In the genomic region with DNA sequence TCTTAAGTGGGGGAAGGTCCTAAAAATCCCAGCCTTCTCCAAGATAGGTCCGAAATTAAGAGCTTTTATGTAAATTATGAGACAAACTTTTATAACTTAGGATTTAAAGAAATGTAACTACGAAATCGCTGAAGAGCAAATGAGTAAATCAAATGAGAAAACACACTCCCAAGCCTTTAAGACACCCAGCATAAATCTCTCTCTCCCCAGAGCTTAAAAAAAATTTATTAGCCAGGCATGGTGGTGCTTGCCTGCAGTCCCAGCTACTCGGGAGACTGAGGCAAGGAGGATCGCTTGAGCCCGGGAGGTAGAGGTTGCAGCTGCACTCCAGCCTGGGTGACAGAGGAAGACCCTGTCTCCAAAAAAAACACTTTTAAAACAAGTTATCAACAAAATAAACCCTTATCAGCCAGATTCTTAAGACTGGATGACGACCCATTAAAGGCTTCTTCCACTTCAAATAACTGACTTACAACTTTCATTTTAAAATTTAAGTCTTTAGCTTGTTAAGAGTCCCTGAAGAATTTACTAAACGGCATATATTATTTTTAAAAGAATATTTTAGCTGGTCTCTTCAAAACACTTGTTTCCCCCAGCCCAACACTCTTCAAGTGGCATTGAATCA, we compare ENCODE assay signal across 8 cellular contexts. TPM values are rescaled to one million over a fixed set of nuclear protein-coding genes. Genes with fewer than 3 reads are reported as not detected.
DNase-seq lines count a peak whose midpoint lies in the region; ATAC-seq, FAIRE-seq and TF ChIP-seq lines count a peak whose summit lies in the region.

No MANE protein-coding gene starts in this region.

- CTCF ChIA-PET in activated naive CD4-positive, alpha-beta T cell treated with anti-CD3 and anti-CD28 coated beads for 36 hours (lab: Charles Lee), result interaction anchor here (0.6 to 1.4 kb wide), 2 partner anchors 49 to 376 kb away, joined by 3 to 5 read pairs; no protein-coding TSS in a partner anchor
- CTCF ChIA-PET in GM12878 (lab: Yijun Ruan, JAX), result interaction anchor here (0.5 to 6.1 kb wide), 14 partner anchors 12 to 314 kb away, joined by 3 to 58 read pairs (median 4); a partner anchor contains a TSS

- in situ Hi-C loops in GM12878 (cut with MboI), result no loop called here

- intact Hi-C loops in activated naive CD4-positive, alpha-beta T cell treated with anti-CD3 and anti-CD28 coated beads for 36 hours (cut with micrococcal nuclease), result loop anchor here (1.0 to 10.0 kb wide), 9 partner anchors 9 to 1160 kb away; a partner anchor contains a TSS
- intact Hi-C loops in GM12878 (cut with micrococcal nuclease; ENCODE audit: unreplicated experiment), result loop anchor here (2.0 to 5.0 kb wide), 4 partner anchors 56 to 568 kb away; a partner anchor contains a TSS
- intact Hi-C loops in lower lobe of right lung (cut with DNase I), result no loop called here
- intact Hi-C loops in left colon (cut with DNase I, micrococcal nuclease), result loop anchor here in 1 of 2 donors (10.0 kb wide), 1 partner anchor 50 kb away; a partner anchor contains a TSS

- no peaks in the 10 kb centered on the region for H3K9me3 ChIP-seq in GM12878 (replicated peaks; ENCODE audit: control insufficient read depth, insufficient read depth, low read length)
- H3K9me3 ChIP-seq in lower lobe of right lung, result no peaks in the 10 kb centered on the region
- no peaks in the 10 kb centered on the region for H3K9me3 ChIP-seq in upper lobe of left lung

- no peaks in the 10 kb centered on the region for H3K27me3 Mint-ChIP-seq in activated naive CD4-positive, alpha-beta T cell treated with anti-CD3 and anti-CD28 coated beads for 36 hours (ENCODE audit: low read depth)

- WGBS in GM12878 (ENCODE audit: insufficient coverage, insufficient replicate concordance, low lambda C conversion rate, missing lambda C conversion rate), result 1% methylated on average over 8 of the region's 8 CpGs
- 26 to 27% methylated on average over 8 of the region's 8 CpGs for WGBS in upper lobe of left lung, 2 donors

- RAD21 ChIA-PET in GM12878 (lab: Charles Lee; ENCODE audit: unreplicated experiment), result interaction anchor here (0.9 to 9.0 kb wide), 10 partner anchors 9 to 72 kb away, joined by 3 to 176 read pairs (median 4); a partner anchor contains a TSS

- H3K9me3 Mint-ChIP-seq in activated naive CD4-positive, alpha-beta T cell treated with anti-CD3 and anti-CD28 coated beads for 36 hours, result peaks cover 1% of the 10 kb centered on the region

- FAIRE-seq in GM12878 (lab: Jason Lieb, UNC) (no peak), RCC 7860 (lab: Jason Lieb, UNC) (no peak)

- H3K4me1 ChIP-seq in GM12878 (ENCODE audit: control insufficient read depth, insufficient read depth, low read length), result peaks cover 18% of the 10 kb centered on the region
- H3K4me1 ChIP-seq in lower lobe of right lung, result peaks cover 68% of the 10 kb centered on the region
- H3K4me1 ChIP-seq in upper lobe of left lung, result peaks cover 41 to 68% (median 50%) of the 10 kb centered on the region in 4 donors

- peak overlapping the region; percentile 43 for H3K9ac ChIP-seq in GM12878 (ENCODE audit: control insufficient read depth, insufficient read depth, low read length)

- TF ChIP-seq EP300 in GM12878 (IDR thresholded peaks at IDR 0.05; ENCODE audit: borderline replicate concordance in 1 of 2, control insufficient read depth in 1 of 2, low read depth in 2 of 2, low read length in 2 of 2) (no peak), upper lobe of left lung (IDR thresholded peaks at IDR 0.05) (no peak)

- H3K4me3 Mint-ChIP-seq in activated naive CD4-positive, alpha-beta T cell treated with anti-CD3 and anti-CD28 coated beads for 36 hours, result peak overlapping the region; percentile 90

- H3K27ac ChIP-seq in GM12878 (ENCODE audit: control insufficient read depth, insufficient read depth), result peak overlapping the region; percentile 85
- peak overlapping the region; percentile 69 for H3K27ac ChIP-seq in lower lobe of right lung
- H3K27ac ChIP-seq in upper lobe of left lung, result peak overlapping the region; percentile 26 to 100 (median 53)

- peaks cover 46% of the 10 kb centered on the region for H3K4me1 Mint-ChIP-seq in activated naive CD4-positive, alpha-beta T cell treated with anti-CD3 and anti-CD28 coated beads for 36 hours (ENCODE audit: low read depth)

- H3K36me3 Mint-ChIP-seq in activated naive CD4-positive, alpha-beta T cell treated with anti-CD3 and anti-CD28 coated beads for 36 hours (ENCODE audit: low read depth), result peaks cover 51% of the 10 kb centered on the region

- TSS peak; percentile 33 for BruUV-seq in GM12878 (replicated peaks; lab: Mats Ljungman, UMichigan)

- H2AFZ ChIP-seq in GM12878 (ENCODE audit: control insufficient read depth, low read depth, low read length), result no peak overlapping the region

- TF ChIP-seq POLR2A in GM12878 (IDR thresholded peaks at IDR 0.05; ENCODE audit: low read depth, low read length) (no peak), upper lobe of left lung (IDR thresholded peaks at IDR 0.05) (no peak)

- H3K4me3 ChIP-seq in GM12878, result peak overlapping the region; percentile 90
- peak overlapping the region; percentile 99 for H3K4me3 ChIP-seq in lower lobe of right lung
- H3K4me3 ChIP-seq in upper lobe of left lung, result peak overlapping the region in 3 of 4 donors; percentile 11 to 89 (median 84)

- peak overlapping the region; percentile 63 for H3K4me2 ChIP-seq in GM12878 (ENCODE audit: control insufficient read depth, insufficient read depth)

- TF ChIP-seq RAD21 in GM12878 (IDR thresholded peaks at IDR 0.05; ENCODE audit: insufficient read depth, low read depth, low read length), result no peak

- DNase-seq in activated naive CD4-positive, alpha-beta T cell treated with anti-CD3 and anti-CD28 coated beads for 36 hours, result no peak
- DNase-seq in activated naive CD4-positive, alpha-beta T cell (lab: John Stamatoyannopoulos, UW), result no peak
- no peak for DNase-seq in GM12878 (ENCODE audit: low read depth, low spot score)
- DNase-seq in lower lobe of right lung, result no peak
- DNase-seq in upper lobe of left lung, result no peak
- DNase-seq in RCC 7860 (ENCODE audit: low spot score), result no peak
- DNase-seq in left colon, result no peak

- SMC1A ChIA-PET in GM12878 (lab: Charles Lee; ENCODE audit: uncharacterized antibody, unreplicated experiment), result interaction anchor here (0.7 to 3.4 kb wide), 14 partner anchors 11 to 426 kb away, joined by 3 to 28 read pairs (median 6); a partner anchor contains a TSS

- H4K20me1 ChIP-seq in GM12878 (ENCODE audit: control insufficient read depth, insufficient read depth), result peaks cover 7% of the 10 kb centered on the region

- TF ChIP-seq CTCF in GM12878 (IDR thresholded peaks at IDR 0.05 in 2 of 3, conservative IDR thresholded peaks at IDR 0.05 in 1 of 3; ENCODE audit: control insufficient read depth in 2 of 3, extremely low read depth in 1 of 3, insufficient read depth in 1 of 3, low read depth in 3 of 3, low read length in 3 of 3), result no peak
- no peak for TF ChIP-seq CTCF in lower lobe of right lung (IDR thresholded peaks at IDR 0.05)
- TF ChIP-seq CTCF in upper lobe of left lung (IDR thresholded peaks at IDR 0.05), result no peak

- H3K36me3 ChIP-seq in GM12878 (ENCODE audit: control insufficient read depth in 2 of 2, insufficient read depth in 2 of 2, low read length in 1 of 2) (peaks cover 3 to 15% of the 10 kb centered on the region in 2 experiments), lower lobe of right lung (peaks cover 14% of the 10 kb centered on the region), upper lobe of left lung (peaks cover 0 to 26% (median 4%) of the 10 kb centered on the region in 4 donors)

- ATAC-seq in GM12878 (no peak), lower lobe of right lung (no peak), upper lobe of left lung (ENCODE audit: low FRiP score in 2 of 2) (no peak), HG02970 (IDR thresholded peaks at IDR 0.05; ENCODE audit: low FRiP score, unreplicated experiment) (no peak), left colon (no peak)

- peaks cover 86% of the 10 kb centered on the region for H3K79me2 ChIP-seq in GM12878 (ENCODE audit: control insufficient read depth, insufficient read depth, low read length)

- no peaks in the 10 kb centered on the region for H3K27me3 ChIP-seq in GM12878 (replicated peaks in 1 of 2; ENCODE audit: control insufficient read depth in 2 of 2, insufficient read depth in 2 of 2, low read length in 1 of 2)
- no peaks in the 10 kb centered on the region for H3K27me3 ChIP-seq in lower lobe of right lung (ENCODE audit: low read depth)
- H3K27me3 ChIP-seq in upper lobe of left lung, result no peaks in the 10 kb centered on the region

- POLR2A ChIA-PET in GM12878 (lab: Charles Lee), result interaction anchor here (0.6 to 8.8 kb wide), 20 partner anchors 10 to 427 kb away, joined by 3 to 155 read pairs (median 5); a partner anchor contains a TSS

- peak overlapping the region; percentile 99 for H3K27ac Mint-ChIP-seq in activated naive CD4-positive, alpha-beta T cell treated with anti-CD3 and anti-CD28 coated beads for 36 hours

RNA-seq across cellular contexts. Expression of a gene that starts 3.2 kb away (rescaled TPM):
- total RNA-seq in activated naive CD4-positive, alpha-beta T cell treated with anti-CD3 and anti-CD28 coated beads for 36 hours, result 100 to 1,000 TPM; 289 to 293 TPM
- 55.1 and 58.8 TPM in 2 replicates for total RNA-seq in GM12878 (2013; cell fraction: nucleolus; rRNA removed)
- total RNA-seq in GM12878 (2014; rRNA removed), result 128 and 136 TPM in 2 replicates
- total RNA-seq in GM12878 (2014; rRNA removed; fragmentation: Illumina TruSeq; extraction: Trizol), result 160 and 164 TPM in 2 replicates
- 262 and 263 TPM in 2 replicates for total RNA-seq in GM12878 (2021)
- polyA plus RNA-seq in GM12878 (2011; ENCODE audit: low read depth), result 117 TPM
- 143 and 208 TPM in 2 replicates for polyA plus RNA-seq in GM12878 (2011; rRNA removed)
- polyA plus RNA-seq in GM12878 (2011; cell fraction: cytosol; rRNA removed), result 50.8 and 55.0 TPM in 2 replicates
- 69.1 and 79.0 TPM in 2 replicates for polyA plus RNA-seq in GM12878 (2011; cell fraction: nucleus; rRNA removed)
- 183 and 246 TPM in 2 replicates for polyA plus RNA-seq in GM12878 (2012)
- 317 and 356 TPM in 2 replicates for polyA plus RNA-seq in GM12878 (2014; fragmentation: Illumina TruSeq; extraction: Trizol)
- 100 to 1,000 TPM; 117 to 186 TPM for polyA plus RNA-seq in GM12878 (2014; fragmentation: Nextera tagmentation; extraction: Ambion mirVana)
- 135 and 154 TPM in 2 replicates for polyA plus RNA-seq in GM12878 (2014; rRNA removed)
- 100 to 1,000 TPM; 509 to 520 TPM for polyA plus RNA-seq in GM12878 (2016; fragmentation: Nextera tagmentation; extraction: Ambion mirVana)
- 47.4 and 60.2 TPM in 2 replicates for polyA minus RNA-seq in GM12878 (2011; rRNA and poly(A)+ RNA removed)
- 74.6 and 80.4 TPM in 2 replicates for polyA minus RNA-seq in GM12878 (2011; cell fraction: cytosol; rRNA and poly(A)+ RNA removed)
- 26.0 and 48.0 TPM in 2 replicates for polyA minus RNA-seq in GM12878 (2011; cell fraction: nucleus; rRNA and poly(A)+ RNA removed)
- total RNA-seq in lower lobe of right lung, result 198 TPM
- 100 to 1,000 TPM in 3 of 6 donors, 10 to 100 TPM in 3; 41.9 to 156 (median 105) TPM for total RNA-seq in upper lobe of left lung
- 100 to 1,000 TPM; 149 to 160 TPM for total RNA-seq in left colon

RNA-seq across cellular contexts. Expression of a gene that starts 39.1 kb away (rescaled TPM):
- total RNA-seq in activated naive CD4-positive, alpha-beta T cell treated with anti-CD3 and anti-CD28 coated beads for 36 hours, result 100 to 1,000 TPM; 854 to 863 TPM
- total RNA-seq in GM12878 (2013; cell fraction: nucleolus; rRNA removed), result 176 and 185 TPM in 2 replicates
- 783 and 784 TPM in 2 replicates for total RNA-seq in GM12878 (2014; rRNA removed)
- 665 and 686 TPM in 2 replicates for total RNA-seq in GM12878 (2014; rRNA removed; fragmentation: Illumina TruSeq; extraction: Trizol)
- total RNA-seq in GM12878 (2021), result 885 and 921 TPM in 2 replicates
- polyA plus RNA-seq in GM12878 (2011; ENCODE audit: low read depth), result 553 TPM
- polyA plus RNA-seq in GM12878 (2011; rRNA removed), result 1,766 and 1,795 TPM in 2 replicates
- 1,406 and 1,613 TPM in 2 replicates for polyA plus RNA-seq in GM12878 (2011; cell fraction: cytosol; rRNA removed)
- 1,140 and 1,200 TPM in 2 replicates for polyA plus RNA-seq in GM12878 (2011; cell fraction: nucleus; rRNA removed)
- polyA plus RNA-seq in GM12878 (2012), result 560 and 690 TPM in 2 replicates
- polyA plus RNA-seq in GM12878 (2014; fragmentation: Illumina TruSeq; extraction: Trizol), result 1,076 and 1,335 TPM in 2 replicates
- 1,000 to 10,000 TPM in 1 of 2 experiments, 100 to 1,000 TPM in 1; 671 to 1,479 TPM for polyA plus RNA-seq in GM12878 (2014; fragmentation: Nextera tagmentation; extraction: Ambion mirVana)
- polyA plus RNA-seq in GM12878 (2014; rRNA removed), result 985 and 1,003 TPM in 2 replicates
- 1,000 to 10,000 TPM; 1,765 to 1,908 TPM for polyA plus RNA-seq in GM12878 (2016; fragmentation: Nextera tagmentation; extraction: Ambion mirVana)
- 1,399 and 1,431 TPM in 2 replicates for polyA minus RNA-seq in GM12878 (2011; rRNA and poly(A)+ RNA removed)
- polyA minus RNA-seq in GM12878 (2011; cell fraction: cytosol; rRNA and poly(A)+ RNA removed), result 364 and 420 TPM in 2 replicates
- polyA minus RNA-seq in GM12878 (2011; cell fraction: nucleus; rRNA and poly(A)+ RNA removed), result 154 and 175 TPM in 2 replicates
- 319 TPM for total RNA-seq in lower lobe of right lung
- total RNA-seq in upper lobe of left lung, result 100 to 1,000 TPM; 245 to 404 (median 317) TPM
- 1,000 to 10,000 TPM; 1,197 to 1,516 TPM for total RNA-seq in left colon

RNA-seq across cellular contexts. Expression of a gene that starts 40.2 kb away (rescaled TPM):
- total RNA-seq in activated naive CD4-positive, alpha-beta T cell treated with anti-CD3 and anti-CD28 coated beads for 36 hours, result 1,000 to 10,000 TPM; 1,279 to 1,321 TPM
- 193 and 207 TPM in 2 replicates for total RNA-seq in GM12878 (2013; cell fraction: nucleolus; rRNA removed)
- total RNA-seq in GM12878 (2014; rRNA removed), result 1,902 and 2,076 TPM in 2 replicates
- total RNA-seq in GM12878 (2014; rRNA removed; fragmentation: Illumina TruSeq; extraction: Trizol), result 2,552 and 2,616 TPM in 2 replicates
- 1,181 and 1,218 TPM in 2 replicates for total RNA-seq in GM12878 (2021)
- 4,087 TPM for polyA plus RNA-seq in GM12878 (2011; ENCODE audit: low read depth)
- 1,734 and 2,407 TPM in 2 replicates for polyA plus RNA-seq in GM12878 (2011; rRNA removed)
- 666 and 668 TPM in 2 replicates for polyA plus RNA-seq in GM12878 (2011; cell fraction: cytosol; rRNA removed)
- polyA plus RNA-seq in GM12878 (2011; cell fraction: nucleus; rRNA removed), result 288 and 329 TPM in 2 replicates
- 2,659 and 2,949 TPM in 2 replicates for polyA plus RNA-seq in GM12878 (2012)
- 2,171 and 2,212 TPM in 2 replicates for polyA plus RNA-seq in GM12878 (2014; fragmentation: Illumina TruSeq; extraction: Trizol)
- 1,000 to 10,000 TPM; 2,263 to 2,782 TPM for polyA plus RNA-seq in GM12878 (2014; fragmentation: Nextera tagmentation; extraction: Ambion mirVana)
- polyA plus RNA-seq in GM12878 (2014; rRNA removed), result 1,670 and 1,966 TPM in 2 replicates
- polyA plus RNA-seq in GM12878 (2016; fragmentation: Nextera tagmentation; extraction: Ambion mirVana), result 1,000 to 10,000 TPM; 1,525 to 1,529 TPM
- 388 and 450 TPM in 2 replicates for polyA minus RNA-seq in GM12878 (2011; rRNA and poly(A)+ RNA removed)
- 193 and 205 TPM in 2 replicates for polyA minus RNA-seq in GM12878 (2011; cell fraction: cytosol; rRNA and poly(A)+ RNA removed)
- 64.9 and 110 TPM in 2 replicates for polyA minus RNA-seq in GM12878 (2011; cell fraction: nucleus; rRNA and poly(A)+ RNA removed)
- 673 TPM for total RNA-seq in lower lobe of right lung
- 100 to 1,000 TPM; 419 to 868 (median 611) TPM for total RNA-seq in upper lobe of left lung
- total RNA-seq in left colon, result 100 to 1,000 TPM; 617 to 625 TPM

RNA-seq across cellular contexts. Expression of a gene that starts 54.7 kb away (rescaled TPM):
- total RNA-seq in activated naive CD4-positive, alpha-beta T cell treated with anti-CD3 and anti-CD28 coated beads for 36 hours, result 10 to 100 TPM; 78.3 to 80.0 TPM
- total RNA-seq in GM12878 (2013; cell fraction: nucleolus; rRNA removed), result 246 and 249 TPM in 2 replicates
- total RNA-seq in GM12878 (2014; rRNA removed) (27.4 and 29.5 TPM in 2 replicates), GM12878 (2014; rRNA removed; fragmentation: Illumina TruSeq; extraction: Trizol) (15.0 and 15.8 TPM in 2 replicates), GM12878 (2021) (70.1 and 74.9 TPM in 2 replicates), lower lobe of right lung (112 TPM), upper lobe of left lung (100 to 1,000 TPM in 2 of 6 donors, 10 to 100 TPM in 4; 74.5 to 245 (median 95.5) TPM), left colon (100 to 1,000 TPM; 105 to 107 TPM)
- polyA plus RNA-seq in GM12878 (2011; ENCODE audit: low read depth), result 30.7 TPM
- polyA plus RNA-seq in GM12878 (2011; rRNA removed) (44.5 and 90.2 TPM in 2 replicates), GM12878 (2014; fragmentation: Illumina TruSeq; extraction: Trizol) (69.6 and 93.4 TPM in 2 replicates), GM12878 (2014; fragmentation: Nextera tagmentation; extraction: Ambion mirVana) (10 to 100 TPM in 1 of 2 experiments, 1 to 10 TPM in 1; 4.8 to 14.6 TPM), GM12878 (2014; rRNA removed) (49.4 and 55.9 TPM in 2 replicates), GM12878 (2016; fragmentation: Nextera tagmentation; extraction: Ambion mirVana) (10 to 100 TPM; 23.0 to 30.4 TPM)
- 74.3 and 88.6 TPM in 2 replicates for polyA plus RNA-seq in GM12878 (2011; cell fraction: cytosol; rRNA removed)
- polyA plus RNA-seq in GM12878 (2011; cell fraction: nucleus; rRNA removed), result 233 and 251 TPM in 2 replicates
- polyA plus RNA-seq in GM12878 (2012), result 38.4 and 51.5 TPM in 2 replicates
- 124 and 142 TPM in 2 replicates for polyA minus RNA-seq in GM12878 (2011; rRNA and poly(A)+ RNA removed)
- 34.3 and 34.4 TPM in 2 replicates for polyA minus RNA-seq in GM12878 (2011; cell fraction: cytosol; rRNA and poly(A)+ RNA removed)
- 82.6 and 129 TPM in 2 replicates for polyA minus RNA-seq in GM12878 (2011; cell fraction: nucleus; rRNA and poly(A)+ RNA removed)
